In genomic region chr12:89948266-89949175, GRCh38 we compare ENCODE assay signal across 15 cellular contexts.
A peak's percentile ranks its signal among the peaks of the same experiment; 100 is the strongest.
DNase-seq lines count a peak whose midpoint lies in the region; ATAC-seq, FAIRE-seq and TF ChIP-seq lines count a peak whose summit lies in the region.
"Had no signal": no experiment of that assay in that cellular context is flagged by ENCODE, and none has a peak within 500 bp of the region (broad histone marks: within the 10 kb centered on the region; RNA-seq: fewer than 3 reads in every experiment).

No MANE protein-coding gene starts in this region.

- dilution Hi-C loops in endothelial cell of umbilical vein (cut with MboI; ENCODE audit: extremely low pct_ligation_motif_present, low sequenced_read_pairs) = no loop called here

- ATAC-seq in CD4-positive, alpha-beta T cell (ENCODE audit: poor library complexity) = no peak
- ATAC-seq in Panc1 (no peak), GM18511 (IDR thresholded peaks at IDR 0.05; ENCODE audit: unreplicated experiment) (no peak)
- ATAC-seq in activated CD8-positive, alpha-beta memory T cell treated with anti-CD3 and anti-CD28 coated beads, Interleukin-2, amount 10 ng/mL, durations not matched to agents 7 days and 5 days = no peak
- ATAC-seq: K562 had no signal

- peak overlapping the region; percentile 61 for H3K27ac Mint-ChIP-seq in CD4-positive, alpha-beta T cell
- H3K27ac Mint-ChIP-seq in activated CD8-positive, alpha-beta memory T cell treated with anti-CD3 and anti-CD28 coated beads, Interleukin-2, amount 10 ng/mL, durations not matched to agents 7 days and 5 days = no peak overlapping the region

- H3K27me3 Mint-ChIP-seq in CD4-positive, alpha-beta T cell = no peaks in the 10 kb centered on the region
- no peaks in the 10 kb centered on the region for H3K27me3 Mint-ChIP-seq in activated CD8-positive, alpha-beta memory T cell treated with anti-CD3 and anti-CD28 coated beads, Interleukin-2, amount 10 ng/mL, durations not matched to agents 7 days and 5 days

- H3K4me3 ChIP-seq in Panc1 (ENCODE audit: low read depth in 2 of 2, low read length in 2 of 2) = no peak overlapping the region
- H3K4me3 ChIP-seq in endothelial cell of umbilical vein (replicated peaks in 1 of 3; ENCODE audit: insufficient read depth in 1 of 3, low read depth in 1 of 3, low read length in 3 of 3) = peak overlapping the region in 1 of 3 experiments; percentile 55
- H3K4me3 ChIP-seq in parathyroid adenoma (ENCODE audit: low read depth, low read length) = no peak overlapping the region
- no peak overlapping the region for H3K4me3 ChIP-seq in kidney (ENCODE audit: low read length in 2 of 2)
- H3K4me3 ChIP-seq: K562, SJCRH30 had no signal

- no peaks in the 10 kb centered on the region for H3K27me3 ChIP-seq in CD4-positive, alpha-beta T cell (ENCODE audit: control insufficient read depth, insufficient read depth, low read length)
- H3K27me3 ChIP-seq in Panc1 (ENCODE audit: control insufficient read depth, insufficient read depth, low read length) (no peaks in the 10 kb centered on the region), endothelial cell of umbilical vein (ENCODE audit: control insufficient read depth in 2 of 2, insufficient read depth in 2 of 2, low read length in 2 of 2) (no peaks in the 10 kb centered on the region), parathyroid adenoma (ENCODE audit: control insufficient read depth, insufficient read depth, low read length) (no peaks in the 10 kb centered on the region)
- H3K27me3 ChIP-seq: SJCRH30 had no signal

- no peak for DNase-seq in CD4-positive, alpha-beta T cell
- no peak for DNase-seq in Panc1 (ENCODE audit: low read depth, low spot score)
- DNase-seq in endothelial cell of umbilical vein (ENCODE audit: low read depth, low spot score) = peak; percentile 44
- no peak for DNase-seq in kidney
- DNase-seq in AG08395 (ENCODE audit: low spot score) = no peak
- no peak for DNase-seq in activated CD8-positive, alpha-beta memory T cell treated with anti-CD3 and anti-CD28 coated beads, Interleukin-2, amount 10 ng/mL, durations not matched to agents 7 days and 5 days
- DNase-seq: activated CD8-positive, alpha-beta memory T cell treated with anti-CD3 and anti-CD28 coated beads, Interleukin-2, amount 50 U/mL, for 4 hours; cerebellar nuclear complex; hippocampal formation; NCI-H2171; occipital lobe; SJCRH30 had no signal

- no peaks in the 10 kb centered on the region for H4K20me1 ChIP-seq in endothelial cell of umbilical vein (replicated peaks; ENCODE audit: control insufficient read depth, extremely low read depth, insufficient read depth, low read length)

- no peak for FAIRE-seq in endothelial cell of umbilical vein (lab: Jason Lieb, UNC)
- no peak for FAIRE-seq in kidney (lab: Jason Lieb, UNC)
- FAIRE-seq: K562 had no signal

- no peak overlapping the region for H3K27ac ChIP-seq in CD4-positive, alpha-beta T cell (ENCODE audit: low read depth, low read length)
- H3K27ac ChIP-seq in Panc1 (ENCODE audit: low read length) (peak overlapping the region; percentile 81), endothelial cell of umbilical vein (ENCODE audit: insufficient read depth, low read depth, low read length) (peak overlapping the region; percentile 99), parathyroid adenoma (no peak overlapping the region), kidney (ENCODE audit: low read depth in 2 of 2, low read length in 2 of 2) (peak overlapping the region in 1 of 2 donors; percentile 29)
- H3K27ac ChIP-seq: SJCRH30 had no signal

- in situ Hi-C loops in Panc1 (cut with HindIII; ENCODE audit: low pct_unique_long_range_greater_than_20kb, low sequenced_read_pairs) = no loop called here

- H3K9me3 Mint-ChIP-seq in CD4-positive, alpha-beta T cell = no peaks in the 10 kb centered on the region
- no peaks in the 10 kb centered on the region for H3K9me3 Mint-ChIP-seq in activated CD8-positive, alpha-beta memory T cell treated with anti-CD3 and anti-CD28 coated beads, Interleukin-2, amount 10 ng/mL, durations not matched to agents 7 days and 5 days (ENCODE audit: low read depth)

- intact Hi-C loops in CD4-positive, alpha-beta T cell (cut with DNase I, micrococcal nuclease) = loop anchor here (2.0 to 5.0 kb wide), 3 partner anchors 186 to 240 kb away; partner anchors contain the start of gene ATP2B1 (in 1 of the 2)
- intact Hi-C loops in Panc1 (cut with micrococcal nuclease; ENCODE audit: unreplicated experiment) = loop anchor here (5.0 kb wide), 1 partner anchor 241 kb away; the partner anchor contains the start of gene ATP2B1
- intact Hi-C loops in endothelial cell of umbilical vein (cut with micrococcal nuclease) = loop anchor here (1.0 to 5.0 kb wide), 10 partner anchors 86 to 989 kb away; no protein-coding TSS in a partner anchor
- intact Hi-C loops in kidney (cut with DNase I) = no loop called here

- H3K36me3 Mint-ChIP-seq in CD4-positive, alpha-beta T cell (ENCODE audit: low read depth) = no peaks in the 10 kb centered on the region
- peaks cover 2% of the 10 kb centered on the region for H3K36me3 Mint-ChIP-seq in activated CD8-positive, alpha-beta memory T cell treated with anti-CD3 and anti-CD28 coated beads, Interleukin-2, amount 10 ng/mL, durations not matched to agents 7 days and 5 days

- H2AFZ ChIP-seq in endothelial cell of umbilical vein (ENCODE audit: low read depth, low read length) (peak overlapping the region; percentile 64), parathyroid adenoma (peak overlapping the region; percentile 43)

- no peak overlapping the region for H3K4me3 Mint-ChIP-seq in CD4-positive, alpha-beta T cell
- no peak overlapping the region for H3K4me3 Mint-ChIP-seq in activated CD8-positive, alpha-beta memory T cell treated with anti-CD3 and anti-CD28 coated beads, Interleukin-2, amount 10 ng/mL, durations not matched to agents 7 days and 5 days

- H3K36me3 ChIP-seq in Panc1 (ENCODE audit: control insufficient read depth, insufficient read depth, low read length) (no peaks in the 10 kb centered on the region), endothelial cell of umbilical vein (ENCODE audit: control insufficient read depth in 2 of 2, extremely low read depth in 1 of 2, insufficient read depth in 2 of 2, low read length in 2 of 2) (no peaks in the 10 kb centered on the region), parathyroid adenoma (ENCODE audit: control insufficient read depth, insufficient read depth, low read length) (no peaks in the 10 kb centered on the region), kidney (ENCODE audit: control insufficient read depth in 1 of 2, insufficient read depth in 2 of 2, low read length in 2 of 2) (no peaks in the 10 kb centered on the region)
- H3K36me3 ChIP-seq: SJCRH30 had no signal

- H3K9ac ChIP-seq in endothelial cell of umbilical vein (replicated peaks; ENCODE audit: extremely low read depth, insufficient read depth, low read length) = peak overlapping the region; percentile 94
- no peak overlapping the region for H3K9ac ChIP-seq in parathyroid adenoma
- no peak overlapping the region for H3K9ac ChIP-seq in kidney (ENCODE audit: low read length in 2 of 2)

- BruUV-seq in Panc1 (replicated peaks; lab: Mats Ljungman, UMichigan) = no TSS peak
- TSS peak; percentile 62 for BruUV-seq in endothelial cell of umbilical vein (replicated peaks; lab: Mats Ljungman, UMichigan)

- no peaks in the 10 kb centered on the region for H3K9me3 ChIP-seq in CD4-positive, alpha-beta T cell (ENCODE audit: control insufficient read depth, low read length)
- H3K9me3 ChIP-seq in Panc1 (ENCODE audit: control insufficient read depth, insufficient read depth, low read depth, low read length) (no peaks in the 10 kb centered on the region), endothelial cell of umbilical vein (replicated peaks; ENCODE audit: control insufficient read depth, insufficient read depth, low read length) (no peaks in the 10 kb centered on the region), parathyroid adenoma (ENCODE audit: control insufficient read depth, low read length) (no peaks in the 10 kb centered on the region), kidney (ENCODE audit: control insufficient read depth in 1 of 2, low read length in 2 of 2) (no peaks in the 10 kb centered on the region)
- H3K9me3 ChIP-seq: SJCRH30 had no signal

- no peaks in the 10 kb centered on the region for H3K9me1 ChIP-seq in endothelial cell of umbilical vein (replicated peaks; ENCODE audit: control insufficient read depth, extremely low read depth, insufficient read depth, low read length)

- POLR2A ChIA-PET in CD4-positive, alpha-beta T cell (lab: Charles Lee) = interaction anchor here (1.8 to 2.6 kb wide), 2 partner anchors 85 to 239 kb away, joined by 6 to 21 read pairs; partner anchors contain the start of gene ATP2B1
- POLR2A ChIA-PET in Panc1 (lab: Charles Lee) (interaction anchor here (0.7 kb wide), 1 partner anchor 204 kb away, joined by 3 read pairs; no protein-coding TSS in a partner anchor), endothelial cell of umbilical vein (lab: Charles Lee) (interaction anchor here (2.2 kb wide), 1 partner anchor 240 kb away, joined by 7 read pairs; the partner anchor contains the start of gene ATP2B1)

- H3K4me1 ChIP-seq in Panc1 (ENCODE audit: control insufficient read depth, insufficient read depth, low read length) (peaks cover 28% of the 10 kb centered on the region), endothelial cell of umbilical vein (ENCODE audit: control insufficient read depth, extremely low read depth, insufficient read depth, low read length) (peaks cover 33% of the 10 kb centered on the region), parathyroid adenoma (no peaks in the 10 kb centered on the region), kidney (ENCODE audit: control insufficient read depth in 1 of 2, insufficient read depth in 1 of 2, low read depth in 1 of 2, low read length in 2 of 2) (no peaks in the 10 kb centered on the region)

- TF ChIP-seq POLR2A in endothelial cell of umbilical vein (IDR thresholded peaks at IDR 0.05; ENCODE audit: low read depth, low read length) = no peak

- peak overlapping the region; percentile 91 for H3K4me2 ChIP-seq in endothelial cell of umbilical vein (ENCODE audit: insufficient read depth, low read length)
- H3K4me2 ChIP-seq in parathyroid adenoma (ENCODE audit: low read length) = no peak overlapping the region

- CTCF ChIA-PET in CD4-positive, alpha-beta T cell (lab: Charles Lee) = interaction anchor here (1.0 to 1.9 kb wide), 3 partner anchors 12 to 284 kb away, joined by 3 to 7 read pairs (median 4); no protein-coding TSS in a partner anchor
- CTCF ChIA-PET in Panc1 (lab: Charles Lee) = no interaction called here
- CTCF ChIA-PET in endothelial cell of umbilical vein (lab: Charles Lee) = interaction anchor here (1.1 to 2.1 kb wide), 8 partner anchors 14 to 997 kb away, joined by 3 to 5 read pairs (median 4); no protein-coding TSS in a partner anchor
- CTCF ChIA-PET in activated CD8-positive, alpha-beta memory T cell treated with anti-CD3 and anti-CD28 coated beads, Interleukin-2, amount 10 ng/mL, durations not matched to agents 7 days and 5 days (lab: Charles Lee) = no interaction called here

- H3K79me2 ChIP-seq in endothelial cell of umbilical vein (ENCODE audit: control insufficient read depth, insufficient read depth, low read length) (no peaks in the 10 kb centered on the region), parathyroid adenoma (no peaks in the 10 kb centered on the region)

- peaks cover 61% of the 10 kb centered on the region for H3K4me1 Mint-ChIP-seq in CD4-positive, alpha-beta T cell (ENCODE audit: low read depth)
- H3K4me1 Mint-ChIP-seq in activated CD8-positive, alpha-beta memory T cell treated with anti-CD3 and anti-CD28 coated beads, Interleukin-2, amount 10 ng/mL, durations not matched to agents 7 days and 5 days = peaks cover 16% of the 10 kb centered on the region

- TF ChIP-seq CTCF in CD4-positive, alpha-beta T cell (IDR thresholded peaks at IDR 0.05) = no peak
- TF ChIP-seq CTCF in Panc1 (IDR thresholded peaks at IDR 0.05) (no peak), endothelial cell of umbilical vein (IDR thresholded peaks at IDR 0.05; ENCODE audit: extremely low read depth in 1 of 2, insufficient read depth in 1 of 2, low read depth in 1 of 2, low read length in 2 of 2) (no peak), parathyroid adenoma (IDR thresholded peaks at IDR 0.05) (no peak), kidney (IDR thresholded peaks at IDR 0.05; ENCODE audit: borderline replicate concordance, extremely low read depth, insufficient read depth) (no peak)

Comparison
In these comparisons a context has a peak if more than half of its experiments do, and no peak if none do; other contexts are left out.
1. H3K27ac ChIP-seq: peak in Panc1 (single experiment) and endothelial cell of umbilical vein (single experiment); none in CD4-positive, alpha-beta T cell (single experiment) and parathyroid adenoma (single experiment).
2. CTCF ChIA-PET loops: an anchor here in CD4-positive, alpha-beta T cell (1.0 to 1.9 kb wide) and endothelial cell of umbilical vein (1.1 to 2.1 kb wide); none called in Panc1 and activated CD8-positive, alpha-beta memory T cell treated with anti-CD3 and anti-CD28 coated beads, Interleukin-2, amount 10 ng/mL, durations not matched to agents 7 days and 5 days.